Comparison of ENCODE assay signal across 12 cellular contexts in genomic region chr1:24793762-24794161, GRCh38. TPM values are rescaled to one million over a fixed set of nuclear protein-coding genes. Genes with fewer than 3 reads are reported as not detected.
DNase-seq lines count a peak whose midpoint lies in the region; ATAC-seq and TF ChIP-seq lines count a peak whose summit lies in the region.
"Had no signal": no experiment of that assay in that cellular context is flagged by ENCODE, and none has a peak within 500 bp of the region (broad histone marks: within the 10 kb centered on the region; RNA-seq: fewer than 3 reads in every experiment).

No MANE protein-coding gene starts in this region.

- H3K36me3 ChIP-seq in Panc1 (ENCODE audit: control insufficient read depth, insufficient read depth, low read length): no peaks in the 10 kb centered on the region

- CTCF ChIA-PET in Panc1 (lab: Charles Lee): no interaction called here

- H3K27me3 Mint-ChIP-seq in osteocyte (ENCODE audit: unreplicated experiment): no peaks in the 10 kb centered on the region

- H3K36me3 Mint-ChIP-seq in osteocyte (ENCODE audit: unreplicated experiment): peaks cover 16% of the 10 kb centered on the region

- intact Hi-C loops in Panc1 (cut with micrococcal nuclease; ENCODE audit: unreplicated experiment): no loop called here

- H3K4me3 ChIP-seq in Panc1 (ENCODE audit: low read depth in 2 of 2, low read length in 2 of 2) (no peak overlapping the region), fibroblast of mammary gland (ENCODE audit: control insufficient read depth, low read depth, low read length) (no peak overlapping the region)
- H3K4me3 ChIP-seq: GM12878 had no signal

- peak overlapping the region; percentile 76 for H3K27ac Mint-ChIP-seq in osteocyte (ENCODE audit: unreplicated experiment)
- H3K27ac Mint-ChIP-seq: CD4-positive, CD25-positive, alpha-beta regulatory T cell had no signal

- peaks cover 2% of the 10 kb centered on the region; the same call in 1 of the 2 replicates for H3K4me1 ChIP-seq in Panc1 (ENCODE audit: control insufficient read depth, insufficient read depth, low read length)

- H3K4me1 Mint-ChIP-seq in osteocyte (ENCODE audit: unreplicated experiment): peaks cover 50% of the 10 kb centered on the region
- H3K4me1 Mint-ChIP-seq: CD4-positive, CD25-positive, alpha-beta regulatory T cell had no signal

- no peaks in the 10 kb centered on the region for H3K9me3 ChIP-seq in Panc1 (ENCODE audit: control insufficient read depth, insufficient read depth, low read depth, low read length)

- H3K4me3 Mint-ChIP-seq in osteocyte (ENCODE audit: unreplicated experiment): no peak overlapping the region
- H3K4me3 Mint-ChIP-seq: CD4-positive, CD25-positive, alpha-beta regulatory T cell had no signal

- DNase-seq in ACHN (peak; percentile 25), Panc1 (ENCODE audit: low read depth, low spot score) (peak; percentile 4), fibroblast of mammary gland (ENCODE audit: low read depth) (peak; percentile 83), osteocyte (ENCODE audit: extremely low spot score, unreplicated experiment) (no peak), islet precursor cell (no peak), DMS79 (lab: John Stamatoyannopoulos, UW) (no peak)
- no peak for DNase-seq in stimulated activated CD4-positive, alpha-beta T cell treated with anti-CD3 and anti-CD28 coated beads, Interleukin-2, amount 100 ng/mL, for 24 hours
- DNase-seq: CD4-positive, CD25-positive, alpha-beta regulatory T cell; NCI-H1092 treated with DMSO at 0.1 percent for 48 hours; occipital lobe had no signal

- POLR2A ChIA-PET in Panc1 (lab: Charles Lee): no interaction called here

- no peak for ATAC-seq in Panc1
- ATAC-seq in GM21723 (IDR thresholded peaks at IDR 0.05; ENCODE audit: unreplicated experiment): no peak
- ATAC-seq: GM12878 had no signal

- H3K27ac ChIP-seq in Panc1 (ENCODE audit: low read length): no peak overlapping the region

- in situ Hi-C loops in ACHN (cut with HindIII; ENCODE audit: low pct_ligation_motif_present, low pct_unique_long_range_greater_than_20kb, low sequenced_read_pairs) (no loop called here), Panc1 (cut with HindIII; ENCODE audit: low pct_unique_long_range_greater_than_20kb, low sequenced_read_pairs) (no loop called here)

- no TSS peak for BruUV-seq in Panc1 (replicated peaks; lab: Mats Ljungman, UMichigan)

- no peaks in the 10 kb centered on the region for H3K9me3 Mint-ChIP-seq in osteocyte (ENCODE audit: unreplicated experiment)
- H3K9me3 Mint-ChIP-seq: CD4-positive, CD25-positive, alpha-beta regulatory T cell had no signal

- H3K27me3 ChIP-seq in Panc1 (ENCODE audit: control insufficient read depth, insufficient read depth, low read length): no peaks in the 10 kb centered on the region

- TF ChIP-seq CTCF in Panc1 (IDR thresholded peaks at IDR 0.05) (no peak), fibroblast of mammary gland (conservative IDR thresholded peaks at IDR 0.05; ENCODE audit: control insufficient read depth, insufficient read depth, low read depth, low read length) (no peak), osteocyte (IDR thresholded peaks at IDR 0.05) (no peak)

RNA-seq across cellular contexts. Expression of gene CLIC4, which starts 48.5 kb away (rescaled TPM):
- total RNA-seq in Panc1 (2021; ENCODE audit: unreplicated experiment) (123 TPM), osteocyte (369 and 370 TPM in 2 replicates)
- 162 TPM for polyA plus RNA-seq in Panc1 (2012; ENCODE audit: insufficient read length)

Comparison
In these comparisons a context has a peak if more than half of its experiments do, and no peak if none do; other contexts are left out.
1. DNase-seq: peak in ACHN (single experiment), Panc1 (single experiment) and fibroblast of mammary gland (single experiment); none in osteocyte (single experiment), islet precursor cell (single experiment), stimulated activated CD4-positive, alpha-beta T cell treated with anti-CD3 and anti-CD28 coated beads, Interleukin-2, amount 100 ng/mL, for 24 hours (0 of 2) and DMS79 (single experiment).